10 cellular contexts compared by ENCODE assay signal in genomic region chr2:30359644-30360167, GRCh38.
DNase-seq lines count a peak whose midpoint lies in the region; ATAC-seq and TF ChIP-seq lines count a peak whose summit lies in the region.
"Had no signal": no experiment of that assay in that cellular context is flagged by ENCODE, and none has a peak within 500 bp of the region (broad histone marks: within the 10 kb centered on the region; RNA-seq: fewer than 3 reads in every experiment).

No MANE protein-coding gene starts in this region.

- H3K4me1 ChIP-seq in gastroesophageal sphincter = peaks cover 3 to 50% (median 38%) of the 10 kb centered on the region in 3 donors

- no peak for ATAC-seq in natural killer cell
- no peak for ATAC-seq in natural killer cell treated with Interleukin-12 subunit alpha and Interleukin-12 subunit beta and Interleukin-15 and Interleukin-18, amount 100 ng/mL, for 72 hours
- peak; percentile 79 for ATAC-seq in gastroesophageal sphincter
- no peak for ATAC-seq in naive thymus-derived CD8-positive, alpha-beta T cell
- ATAC-seq in HG02763 (IDR thresholded peaks at IDR 0.05; ENCODE audit: unreplicated experiment) = no peak
- ATAC-seq in activated CD4-positive, alpha-beta T cell treated with anti-CD3 and anti-CD28 coated beads for 36 hours = no peak

- no peaks in the 10 kb centered on the region for H3K9me3 ChIP-seq in gastroesophageal sphincter

- no peak for TF ChIP-seq CTCF in natural killer cell (IDR thresholded peaks at IDR 0.05)
- TF ChIP-seq CTCF in gastroesophageal sphincter (IDR thresholded peaks at IDR 0.05) = no peak

- DNase-seq in natural killer cell (no peak), NCI-H187 treated with DMSO at 0.1 percent for 48 hours (lab: John Stamatoyannopoulos, UW) (no peak), NAMALWA (ENCODE audit: low spot score) (no peak)
- no peak for DNase-seq in natural killer cell treated with Interleukin-12 subunit alpha and Interleukin-12 subunit beta and Interleukin-15 and Interleukin-18, amount 100 ng/mL, for 72 hours (ENCODE audit: low spot score)
- DNase-seq in naive thymus-derived CD8-positive, alpha-beta T cell = no peak
- DNase-seq in activated CD4-positive, alpha-beta T cell treated with anti-CD3 and anti-CD28 coated beads for 36 hours = no peak
- DNase-seq: activated CD4-positive, alpha-beta memory T cell treated with anti-CD3 and anti-CD28 coated beads for 36 hours had no signal

- H3K9me3 Mint-ChIP-seq in natural killer cell = no peaks in the 10 kb centered on the region
- peaks cover 2% of the 10 kb centered on the region for H3K9me3 Mint-ChIP-seq in natural killer cell treated with Interleukin-12 subunit alpha and Interleukin-12 subunit beta and Interleukin-15 and Interleukin-18, amount 100 ng/mL, for 72 hours
- H3K9me3 Mint-ChIP-seq in naive thymus-derived CD8-positive, alpha-beta T cell = no peaks in the 10 kb centered on the region
- H3K9me3 Mint-ChIP-seq in activated CD4-positive, alpha-beta T cell treated with anti-CD3 and anti-CD28 coated beads for 36 hours (ENCODE audit: low read depth) = no peaks in the 10 kb centered on the region
- H3K9me3 Mint-ChIP-seq: activated CD4-positive, alpha-beta memory T cell treated with anti-CD3 and anti-CD28 coated beads for 36 hours; stimulated activated naive CD8-positive, alpha-beta T cell treated with anti-CD3 and anti-CD28 coated beads, Interleukin-15, Interleukin-2, amounts not matched to agents 100 ng/mL and 50 ng/mL, for 24 hours had no signal

- peaks cover 29 to 39% of the 10 kb centered on the region in 2 donors for H3K4me1 Mint-ChIP-seq in natural killer cell
- peaks cover 29 to 49% of the 10 kb centered on the region in 2 donors for H3K4me1 Mint-ChIP-seq in natural killer cell treated with Interleukin-12 subunit alpha and Interleukin-12 subunit beta and Interleukin-15 and Interleukin-18, amount 100 ng/mL, for 72 hours (ENCODE audit: low read depth in 2 of 2)
- H3K4me1 Mint-ChIP-seq in naive thymus-derived CD8-positive, alpha-beta T cell = peaks cover 26 to 50% (median 47%) of the 10 kb centered on the region in 4 donors
- peaks cover 31% of the 10 kb centered on the region for H3K4me1 Mint-ChIP-seq in activated CD4-positive, alpha-beta T cell treated with anti-CD3 and anti-CD28 coated beads for 36 hours

- H3K36me3 ChIP-seq in gastroesophageal sphincter = no peaks in the 10 kb centered on the region

- no peaks in the 10 kb centered on the region for H3K36me3 Mint-ChIP-seq in natural killer cell
- H3K36me3 Mint-ChIP-seq in natural killer cell treated with Interleukin-12 subunit alpha and Interleukin-12 subunit beta and Interleukin-15 and Interleukin-18, amount 100 ng/mL, for 72 hours = no peaks in the 10 kb centered on the region
- H3K36me3 Mint-ChIP-seq in naive thymus-derived CD8-positive, alpha-beta T cell = no peaks in the 10 kb centered on the region
- no peaks in the 10 kb centered on the region for H3K36me3 Mint-ChIP-seq in activated CD4-positive, alpha-beta T cell treated with anti-CD3 and anti-CD28 coated beads for 36 hours (ENCODE audit: low read depth)
- H3K36me3 Mint-ChIP-seq: activated CD4-positive, alpha-beta memory T cell treated with anti-CD3 and anti-CD28 coated beads for 36 hours had no signal

- 20% methylated on average over 2 of the region's 7 CpGs; no CpG with 5 or more reads in 1 of the 2 donors for WGBS in gastroesophageal sphincter (ENCODE audit: low coverage in 1 of 2), 2 donors

- no peaks in the 10 kb centered on the region for H3K27me3 ChIP-seq in gastroesophageal sphincter

- H3K4me3 ChIP-seq in gastroesophageal sphincter = no peak overlapping the region

- no peaks in the 10 kb centered on the region for H3K27me3 Mint-ChIP-seq in natural killer cell (ENCODE audit: low read depth in 2 of 2)
- H3K27me3 Mint-ChIP-seq in natural killer cell treated with Interleukin-12 subunit alpha and Interleukin-12 subunit beta and Interleukin-15 and Interleukin-18, amount 100 ng/mL, for 72 hours = no peaks in the 10 kb centered on the region
- H3K27me3 Mint-ChIP-seq in naive thymus-derived CD8-positive, alpha-beta T cell = no peaks in the 10 kb centered on the region
- no peaks in the 10 kb centered on the region for H3K27me3 Mint-ChIP-seq in activated CD4-positive, alpha-beta T cell treated with anti-CD3 and anti-CD28 coated beads for 36 hours
- H3K27me3 Mint-ChIP-seq: activated CD4-positive, alpha-beta memory T cell treated with anti-CD3 and anti-CD28 coated beads for 36 hours; stimulated activated naive CD8-positive, alpha-beta T cell treated with anti-CD3 and anti-CD28 coated beads, Interleukin-15, Interleukin-2, amounts not matched to agents 100 ng/mL and 50 ng/mL, for 24 hours had no signal

- intact Hi-C loops in natural killer cell (cut with micrococcal nuclease) = no loop called here
- intact Hi-C loops in activated CD4-positive, alpha-beta T cell treated with anti-CD3 and anti-CD28 coated beads for 36 hours (cut with DNase I, micrococcal nuclease) = no loop called here

- H3K27ac Mint-ChIP-seq in natural killer cell = peak overlapping the region; percentile 59 to 86
- H3K27ac Mint-ChIP-seq in natural killer cell treated with Interleukin-12 subunit alpha and Interleukin-12 subunit beta and Interleukin-15 and Interleukin-18, amount 100 ng/mL, for 72 hours = peak overlapping the region in 1 of 2 donors; percentile 87
- peak overlapping the region in 8 of 10 donors; percentile 56 to 90 (median 78) for H3K27ac Mint-ChIP-seq in naive thymus-derived CD8-positive, alpha-beta T cell
- no peak overlapping the region for H3K27ac Mint-ChIP-seq in activated CD4-positive, alpha-beta T cell treated with anti-CD3 and anti-CD28 coated beads for 36 hours
- H3K27ac Mint-ChIP-seq: activated CD4-positive, alpha-beta memory T cell treated with anti-CD3 and anti-CD28 coated beads for 36 hours; stimulated activated naive CD8-positive, alpha-beta T cell treated with anti-CD3 and anti-CD28 coated beads, Interleukin-15, Interleukin-2, amounts not matched to agents 100 ng/mL and 50 ng/mL, for 24 hours had no signal

- no peak overlapping the region for H3K4me3 Mint-ChIP-seq in natural killer cell
- no peak overlapping the region for H3K4me3 Mint-ChIP-seq in natural killer cell treated with Interleukin-12 subunit alpha and Interleukin-12 subunit beta and Interleukin-15 and Interleukin-18, amount 100 ng/mL, for 72 hours
- H3K4me3 Mint-ChIP-seq in naive thymus-derived CD8-positive, alpha-beta T cell = peak overlapping the region in 4 of 10 donors; percentile 16 to 54 (median 27)
- no peak overlapping the region for H3K4me3 Mint-ChIP-seq in activated CD4-positive, alpha-beta T cell treated with anti-CD3 and anti-CD28 coated beads for 36 hours
- H3K4me3 Mint-ChIP-seq: activated CD4-positive, alpha-beta memory T cell treated with anti-CD3 and anti-CD28 coated beads for 36 hours; stimulated activated naive CD8-positive, alpha-beta T cell treated with anti-CD3 and anti-CD28 coated beads, Interleukin-15, Interleukin-2, amounts not matched to agents 100 ng/mL and 50 ng/mL, for 24 hours had no signal

- peak overlapping the region; percentile 66 to 90 (median 87) for H3K27ac ChIP-seq in gastroesophageal sphincter

- POLR2A ChIA-PET in naive thymus-derived CD8-positive, alpha-beta T cell (lab: Charles Lee) = interaction anchor here (0.6 to 4.9 kb wide), 7 partner anchors 14 to 128 kb away, joined by 3 to 32 read pairs (median 6); partner anchors contain the start of gene LBH
- POLR2A ChIA-PET in activated CD4-positive, alpha-beta T cell treated with anti-CD3 and anti-CD28 coated beads for 36 hours (lab: Charles Lee) = no interaction called here

- TF ChIP-seq POLR2A in gastroesophageal sphincter (IDR thresholded peaks at IDR 0.05) = no peak

- no peak for TF ChIP-seq EP300 in gastroesophageal sphincter (IDR thresholded peaks at IDR 0.05)

- CTCF ChIA-PET in activated CD4-positive, alpha-beta T cell treated with anti-CD3 and anti-CD28 coated beads for 36 hours (lab: Charles Lee) = interaction anchor here (0.6 to 1.4 kb wide), 4 partner anchors 24 to 145 kb away, joined by 3 to 5 read pairs (median 4); no protein-coding TSS in a partner anchor
